Comparison of ENCODE assay signal across 2 cellular contexts in genomic region chr19:1093330-1093729, GRCh38.
TF ChIP-seq lines count a peak whose summit lies in the region.

No MANE protein-coding gene starts in this region.

TF ChIP-seq in A549, 52 proteins besides CTCF, POLR2A, EP300 and RAD21:
- TF ChIP-seq MAX (IDR thresholded peaks at IDR 0.05) = no peak
- no peak for TF ChIP-seq POLR2AphosphoS2 (conservative IDR thresholded peaks at IDR 0.05; ENCODE audit: low read length)
- TF ChIP-seq HOXA7 (CRISPR knock-in tag; IDR thresholded peaks at IDR 0.05) = no peak
- no peak for TF ChIP-seq FOXS1 (CRISPR knock-in tag; IDR thresholded peaks at IDR 0.05)
- TF ChIP-seq HOXB13 (CRISPR knock-in tag; IDR thresholded peaks at IDR 0.05; ENCODE audit: low read depth) = no peak

TF ChIP-seq in liver, 16 proteins besides CTCF, POLR2A, EP300 and RAD21:
- TF ChIP-seq EGR1 (IDR thresholded peaks at IDR 0.05; ENCODE audit: low read depth in 2 of 2) = no peak
